Comparison of ENCODE assay signal across 9 cellular contexts in genomic region chr20:10603971-10604864, GRCh38.
A peak's percentile ranks its signal among the peaks of the same experiment; 100 is the strongest.
DNase-seq lines count a peak whose midpoint lies in the region; ATAC-seq and TF ChIP-seq lines count a peak whose summit lies in the region.
"Had no signal": no experiment of that assay in that cellular context is flagged by ENCODE, and none has a peak within 500 bp of the region (broad histone marks: within the 10 kb centered on the region; RNA-seq: fewer than 3 reads in every experiment).

No MANE protein-coding gene starts in this region.

- peaks cover 1 to 13% (median 3%) of the 10 kb centered on the region in 3 experiments; a peak in 4 of 7 replicates for H3K36me3 Mint-ChIP-seq in H9 (ENCODE audit: insufficient read depth in 1 of 3, low read depth in 3 of 3)

- DNase-seq in H9, result no peak
- peak; percentile 42 to 71 (median 64) for DNase-seq in heart left ventricle
- peak; percentile 48 to 74 for DNase-seq in gastrocnemius medialis
- DNase-seq in NCI-H2029 (lab: John Stamatoyannopoulos, UW), result no peak
- no peak for DNase-seq in GM10266 (ENCODE audit: extremely low spot score)
- DNase-seq: stimulated activated naive B cell treated with anti-CD40 and anti-IgM and Interleukin-4, amounts not matched to agents 10 μg/mL and 1 μg/mL and 100 μg/mL, for 72 hours had no signal

- peaks cover 0 to 5% (median 0%) of the 10 kb centered on the region in 9 donors for H3K36me3 ChIP-seq in heart left ventricle
- no peaks in the 10 kb centered on the region for H3K36me3 ChIP-seq in gastrocnemius medialis

- H3K27me3 ChIP-seq in H9 (ENCODE audit: insufficient read depth, low read length) (no peaks in the 10 kb centered on the region), heart left ventricle (no peaks in the 10 kb centered on the region), gastrocnemius medialis (no peaks in the 10 kb centered on the region)

- H3K4me1 ChIP-seq in H9 (ENCODE audit: insufficient read depth, low read length), result no peaks in the 10 kb centered on the region
- peaks cover 0 to 46% (median 8%) of the 10 kb centered on the region in 12 donors for H3K4me1 ChIP-seq in heart left ventricle
- peaks cover 0 to 4% of the 10 kb centered on the region in 2 donors for H3K4me1 ChIP-seq in gastrocnemius medialis

- H3K56ac ChIP-seq in H9 (ENCODE audit: insufficient read length, low read depth, low read length), result no peak overlapping the region

- H4K20me1 ChIP-seq in H9 (ENCODE audit: control insufficient read depth, insufficient read depth, insufficient read length), result no peaks in the 10 kb centered on the region

- no peak overlapping the region for H3K23ac ChIP-seq in H9 (ENCODE audit: insufficient read length, low read depth, low read length)

- WGBS in H9 (ENCODE audit: extremely low coverage, insufficient read length, low lambda C conversion rate), result no CpG with 5 or more reads among the region's 8 CpGs
- whole genome bisulfite sequencing in adipose tissue, 3 donors, result 74 to 79% (median 78%) methylated on average over 8 of the region's 8 CpGs
- 70 to 82% (median 75%) methylated on average over 8 of the region's 8 CpGs for WGBS in heart left ventricle, 4 donors

- H3K27me3 Mint-ChIP-seq in H9 (ENCODE audit: low read depth), result no peaks in the 10 kb centered on the region
- H3K27me3 Mint-ChIP-seq: stimulated activated naive B cell treated with anti-CD40 and anti-IgM and Interleukin-4, amounts not matched to agents 10 μg/mL and 1 μg/mL and 100 μg/mL, for 72 hours had no signal

- H2BK15ac ChIP-seq in H9 (ENCODE audit: low read depth, low read length), result no peak overlapping the region

- in situ Hi-C loops in gastrocnemius medialis (cut with MboI; ENCODE audit: low sequenced_read_pairs in 4 of 4), result no loop called here

- no peak overlapping the region for H4K91ac ChIP-seq in H9 (ENCODE audit: insufficient read length, low read depth, low read length)

- H4K8ac ChIP-seq in H9 (replicated peaks; ENCODE audit: insufficient read length, low read depth, low read length), result no peak overlapping the region

- H3K9me3 ChIP-seq in H9 (ENCODE audit: control insufficient read depth, low read depth, low read length) (no peaks in the 10 kb centered on the region), heart left ventricle (peaks cover 0 to 11% (median 0%) of the 10 kb centered on the region in 12 donors), gastrocnemius medialis (no peaks in the 10 kb centered on the region)

- no peak overlapping the region for H3K4me2 ChIP-seq in H9 (ENCODE audit: insufficient read depth, insufficient read length, low read length)

- H4K5ac ChIP-seq in H9 (ENCODE audit: insufficient read length, low read depth, low read length), result no peak overlapping the region

- intact Hi-C loops in heart left ventricle (cut with DNase I), result loop anchor here in 2 of 10 donors (5.0 kb wide), 2 partner anchors 42 to 47 kb away; no protein-coding TSS in a partner anchor
- intact Hi-C loops in gastrocnemius medialis (cut with DNase I; ENCODE audit: low total_unique reads), result no loop called here

- H3K27ac ChIP-seq in H9 (ENCODE audit: insufficient read length, low read depth, low read length), result no peak overlapping the region
- H3K27ac ChIP-seq in adipose tissue (ENCODE audit: low read depth, low read length), result peak overlapping the region; percentile 38
- H3K27ac ChIP-seq in heart left ventricle, result peak overlapping the region; percentile 33 to 77 (median 71)
- peak overlapping the region; percentile 54 to 75 (median 68) for H3K27ac ChIP-seq in gastrocnemius medialis

- no peak overlapping the region for H3K18ac ChIP-seq in H9 (ENCODE audit: insufficient read length, low read depth, low read length)

- no peak overlapping the region for H2BK120ac ChIP-seq in H9 (ENCODE audit: low read depth, low read length, poor library complexity, severe bottlenecking)

- no peaks in the 10 kb centered on the region for H3K23me2 ChIP-seq in H9 (ENCODE audit: insufficient read length, low read depth, low read length, poor library complexity, severe bottlenecking)

- no peak for TF ChIP-seq POLR2A in heart left ventricle (IDR thresholded peaks at IDR 0.05)
- TF ChIP-seq POLR2A in gastrocnemius medialis (IDR thresholded peaks at IDR 0.05), result no peak

- H3K4ac ChIP-seq in H9 (ENCODE audit: low read depth, low read length), result no peak overlapping the region

- no peak overlapping the region for H2BK20ac ChIP-seq in H9 (ENCODE audit: low read depth, low read length, poor library complexity, severe bottlenecking)

- H3K4me3 Mint-ChIP-seq in H9, result no peak overlapping the region
- H3K4me3 Mint-ChIP-seq: stimulated activated naive B cell treated with anti-CD40 and anti-IgM and Interleukin-4, amounts not matched to agents 10 μg/mL and 1 μg/mL and 100 μg/mL, for 72 hours had no signal

- no peaks in the 10 kb centered on the region for H3K79me1 ChIP-seq in H9 (ENCODE audit: insufficient read depth, low read depth, low read length, poor library complexity, severe bottlenecking)

- no peak overlapping the region for H2AFZ ChIP-seq in H9 (ENCODE audit: low read length)

- no peaks in the 10 kb centered on the region for H3K9me3 Mint-ChIP-seq in H9
- H3K9me3 Mint-ChIP-seq: stimulated activated naive B cell treated with anti-CD40 and anti-IgM and Interleukin-4, amounts not matched to agents 10 μg/mL and 1 μg/mL and 100 μg/mL, for 72 hours had no signal

- no peaks in the 10 kb centered on the region for H3K79me2 ChIP-seq in H9 (ENCODE audit: insufficient read depth, low read length)

- no peak overlapping the region for H3T11ph ChIP-seq in H9 (ENCODE audit: low read length)

- H3K4me3 ChIP-seq in heart left ventricle (no peak overlapping the region), gastrocnemius medialis (no peak overlapping the region)

- TF ChIP-seq CTCF in H9 (conservative IDR thresholded peaks at IDR 0.05) (no peak), heart left ventricle (IDR thresholded peaks at IDR 0.05) (no peak), gastrocnemius medialis (IDR thresholded peaks at IDR 0.05 in 4 of 5, conservative IDR thresholded peaks at IDR 0.05 in 1 of 5) (no peak), GM10266 (IDR thresholded peaks at IDR 0.05; ENCODE audit: control insufficient read depth, insufficient read depth, low read depth, missing control alignments) (no peak)

- no peak overlapping the region for H2BK12ac ChIP-seq in H9 (ENCODE audit: insufficient read length, low read depth, low read length)

- peak; percentile 82 to 94 (median 89) for ATAC-seq in heart left ventricle
- ATAC-seq in gastrocnemius medialis, result peak; percentile 92
- no peak for ATAC-seq in GM18867 (IDR thresholded peaks at IDR 0.05; ENCODE audit: unreplicated experiment)
- no peak for ATAC-seq in GM21515 (IDR thresholded peaks at IDR 0.05; ENCODE audit: unreplicated experiment)
- ATAC-seq: stimulated activated naive B cell treated with anti-CD40 and anti-IgM and Interleukin-4, amounts not matched to agents 10 μg/mL and 1 μg/mL and 100 μg/mL, for 72 hours had no signal

- H3K27ac Mint-ChIP-seq in H9, result peak overlapping the region in 2 of 3 experiments; percentile 39 to 40; a peak in 1 of 7 replicates
- H3K27ac Mint-ChIP-seq: stimulated activated naive B cell treated with anti-CD40 and anti-IgM and Interleukin-4, amounts not matched to agents 10 μg/mL and 1 μg/mL and 100 μg/mL, for 72 hours had no signal

- no peak overlapping the region for H3K9ac ChIP-seq in H9 (ENCODE audit: extremely low read depth, insufficient read length, low read length)

- H2BK5ac ChIP-seq in H9 (ENCODE audit: insufficient read length, low read length), result no peak overlapping the region

- no peak overlapping the region for H2AK5ac ChIP-seq in H9 (ENCODE audit: insufficient read length, low read length)

- peaks cover 9 to 16% of the 10 kb centered on the region in 2 experiments for H3K4me1 Mint-ChIP-seq in H9
- H3K4me1 Mint-ChIP-seq: stimulated activated naive B cell treated with anti-CD40 and anti-IgM and Interleukin-4, amounts not matched to agents 10 μg/mL and 1 μg/mL and 100 μg/mL, for 72 hours had no signal

- no peak overlapping the region for H3K14ac ChIP-seq in H9 (ENCODE audit: insufficient read depth, low read length)

Comparison
In these comparisons a context has a peak if more than half of its experiments do, and no peak if none do; other contexts are left out.
1. DNase-seq: peak in heart left ventricle (5 of 5) and gastrocnemius medialis (2 of 2); none in H9 (single experiment), NCI-H2029 (single experiment) and GM10266 (single experiment).
2. ATAC-seq: peak in heart left ventricle (4 of 4) and gastrocnemius medialis (2 of 2); none in GM18867 (single experiment) and GM21515 (single experiment).